Comparison of ENCODE assay signal across 19 cellular contexts in genomic region chr2:212327171-212327809, GRCh38.
DNase-seq lines count a peak whose midpoint lies in the region; ATAC-seq, FAIRE-seq and TF ChIP-seq lines count a peak whose summit lies in the region.
"Had no signal": no experiment of that assay in that cellular context is flagged by ENCODE, and none has a peak within 500 bp of the region (broad histone marks: within the 10 kb centered on the region; RNA-seq: fewer than 3 reads in every experiment).

No MANE protein-coding gene starts in this region.

- WGBS in psoas muscle, 3 donors: 75 to 84% (median 81%) methylated on average over 4 of the region's 4 CpGs

- H3K27ac ChIP-seq in psoas muscle (no peak overlapping the region), coronary artery (no peak overlapping the region)
- H3K27ac ChIP-seq: BLaER1 treated with 17β-estradiol and CSF1 and Interleukin-3, amounts not matched to agents 10 nM and 100 nM had no signal

- POLR2A ChIA-PET in Caco-2 (lab: Charles Lee): no interaction called here

- no peak overlapping the region for H3K27ac Mint-ChIP-seq in Caco-2 (ENCODE audit: unreplicated experiment)
- H3K27ac Mint-ChIP-seq: CD4-positive, alpha-beta memory T cell had no signal

- FAIRE-seq in RCC 7860 (lab: Jason Lieb, UNC): peak; percentile 73
- FAIRE-seq: H1 had no signal

- peak in 3 of 4 donors; percentile 46 to 77 (median 60) for ATAC-seq in psoas muscle
- ATAC-seq: Panc1 had no signal

- H3K4me3 Mint-ChIP-seq in Caco-2 (ENCODE audit: unreplicated experiment): no peak overlapping the region
- H3K4me3 Mint-ChIP-seq: CD4-positive, alpha-beta memory T cell had no signal

- H3K4me3 ChIP-seq in psoas muscle (no peak overlapping the region), coronary artery (no peak overlapping the region), Caco-2 (ENCODE audit: low read depth, low read length) (no peak overlapping the region)
- H3K4me3 ChIP-seq: BLaER1 treated with 17β-estradiol and CSF1 and Interleukin-3, amounts not matched to agents 10 nM and 100 nM had no signal

- no peaks in the 10 kb centered on the region for H3K36me3 ChIP-seq in psoas muscle (ENCODE audit: insufficient read depth in 1 of 2, low read depth in 1 of 2)
- no peaks in the 10 kb centered on the region for H3K36me3 ChIP-seq in Caco-2 (ENCODE audit: control insufficient read depth, insufficient read depth, low read length)
- H3K36me3 ChIP-seq: BLaER1 treated with 17β-estradiol and CSF1 and Interleukin-3, amounts not matched to agents 10 nM and 100 nM had no signal

- no TSS peak for BruUV-seq in Caco-2 (replicated peaks; lab: Mats Ljungman, UMichigan)

- intact Hi-C loops in psoas muscle (cut with DNase I) (no loop called here), Caco-2 (cut with micrococcal nuclease; ENCODE audit: unreplicated experiment) (no loop called here)

- H3K27me3 Mint-ChIP-seq in Caco-2 (ENCODE audit: insufficient read depth, unreplicated experiment): peaks cover 2% of the 10 kb centered on the region
- H3K27me3 Mint-ChIP-seq: CD4-positive, alpha-beta memory T cell had no signal

- CTCF ChIA-PET in Caco-2 (lab: Charles Lee): interaction anchor here (0.6 kb wide), 1 partner anchor 448 kb away, joined by 3 read pairs; no protein-coding TSS in a partner anchor

- no peaks in the 10 kb centered on the region for H3K36me3 Mint-ChIP-seq in Caco-2 (ENCODE audit: insufficient read depth, unreplicated experiment)
- H3K36me3 Mint-ChIP-seq: CD4-positive, alpha-beta memory T cell had no signal

- H3K27me3 ChIP-seq in psoas muscle (ENCODE audit: insufficient read depth in 3 of 3, low read length in 2 of 3): no peaks in the 10 kb centered on the region
- no peaks in the 10 kb centered on the region for H3K27me3 ChIP-seq in Caco-2 (replicated peaks; ENCODE audit: control insufficient read depth, insufficient read depth, low read length)
- H3K27me3 ChIP-seq: BLaER1 treated with 17β-estradiol and CSF1 and Interleukin-3, amounts not matched to agents 10 nM and 100 nM had no signal

- DNase-seq in H4 (ENCODE audit: low spot score) (peak; percentile 38), RCC 7860 (ENCODE audit: low spot score) (peak; percentile 57), kidney glomerular epithelial cell (lab: John Stamatoyannopoulos, UW) (peak; percentile 53), psoas muscle (no peak), coronary artery (ENCODE audit: low spot score) (no peak), NCI-H2196 (lab: John Stamatoyannopoulos, UW; ENCODE audit: unreplicated experiment) (no peak), Caco-2 (no peak), dermis blood vessel endothelial cell (no peak)
- DNase-seq: CD4-positive, alpha-beta memory T cell; EL; GF-D8; NCI-H1092; NCI-H1436 treated with DMSO at 0.1 percent for 48 hours; NCI-H1930; NCI-H524 treated with DMSO at 0.1 percent for 48 hours; NCI-H82 had no signal

- no peaks in the 10 kb centered on the region for H3K9me3 ChIP-seq in psoas muscle
- no peaks in the 10 kb centered on the region for H3K9me3 ChIP-seq in Caco-2

- no peaks in the 10 kb centered on the region for H3K4me1 Mint-ChIP-seq in Caco-2 (ENCODE audit: low read depth, unreplicated experiment)
- H3K4me1 Mint-ChIP-seq: CD4-positive, alpha-beta memory T cell had no signal

- no peaks in the 10 kb centered on the region for H3K9me3 Mint-ChIP-seq in Caco-2 (ENCODE audit: unreplicated experiment)

- TF ChIP-seq CTCF in psoas muscle (IDR thresholded peaks at IDR 0.05) (no peak), coronary artery (IDR thresholded peaks at IDR 0.05) (no peak), Caco-2 (IDR thresholded peaks at IDR 0.05; ENCODE audit: insufficient read depth in 1 of 2, low read depth in 1 of 2, low read length in 1 of 2, severe bottlenecking in 1 of 2, unreplicated experiment in 1 of 2) (no peak)

- H3K4me1 ChIP-seq in psoas muscle (peaks cover 25% of the 10 kb centered on the region), Caco-2 (0 out of 2 replicates have a peak, but pooled peaks cover 4% of the 10 kb centered on the region)

Comparison
In these comparisons a context has a peak if more than half of its experiments do, and no peak if none do; other contexts are left out.
1. DNase-seq: peak in H4 (single experiment), RCC 7860 (single experiment) and kidney glomerular epithelial cell (single experiment); none in psoas muscle (0 of 2), coronary artery (single experiment), NCI-H2196 (single experiment), Caco-2 (0 of 2) and dermis blood vessel endothelial cell (single experiment).